Comparison of ENCODE assay signal across 18 cellular contexts in genomic region chr1:188367669-188368068, GRCh38.
DNase-seq lines count a peak whose midpoint lies in the region; ATAC-seq, FAIRE-seq and TF ChIP-seq lines count a peak whose summit lies in the region.
"Had no signal": no experiment of that assay in that cellular context is flagged by ENCODE, and none has a peak within 500 bp of the region (broad histone marks: within the 10 kb centered on the region; RNA-seq: fewer than 3 reads in every experiment).

No MANE protein-coding gene starts in this region.

- no peaks in the 10 kb centered on the region for H3K4me1 ChIP-seq in KMS-11 (ENCODE audit: low read depth, poor library complexity, severe bottlenecking)
- H3K4me1 ChIP-seq in PC-9 (replicated peaks; ENCODE audit: insufficient read depth), result no peaks in the 10 kb centered on the region
- no peaks in the 10 kb centered on the region for H3K4me1 ChIP-seq in GM12878 (ENCODE audit: control insufficient read depth, insufficient read depth, low read length)

- no peaks in the 10 kb centered on the region for H3K9me3 ChIP-seq in PC-9 (ENCODE audit: insufficient read depth, low read depth)
- no peaks in the 10 kb centered on the region for H3K9me3 ChIP-seq in GM12878 (replicated peaks; ENCODE audit: control insufficient read depth, insufficient read depth, low read length)
- H3K9me3 ChIP-seq: Caco-2 had no signal

- RAD21 ChIA-PET in GM12878 (lab: Charles Lee; ENCODE audit: unreplicated experiment), result no interaction called here

- TF ChIP-seq EP300 in GM12878 (IDR thresholded peaks at IDR 0.05; ENCODE audit: borderline replicate concordance in 1 of 2, control insufficient read depth in 1 of 2, low read depth in 2 of 2, low read length in 2 of 2), result no peak

- WGBS in GM12878 (ENCODE audit: insufficient coverage, insufficient replicate concordance, low lambda C conversion rate, missing lambda C conversion rate), result 3% methylated on average over 2 of the region's 2 CpGs

- H3K9me2 ChIP-seq in PC-9 (ENCODE audit: insufficient read depth), result no peaks in the 10 kb centered on the region

- 0 out of 2 replicates have a peak overlapping the region, but pooled peaks have one; percentile 2 for H2AFZ ChIP-seq in KMS-11 (ENCODE audit: low read depth)
- 0 out of 2 replicates have a peak overlapping the region, but pooled peaks have one; percentile 16 for H2AFZ ChIP-seq in PC-9
- no peak overlapping the region for H2AFZ ChIP-seq in GM12878 (ENCODE audit: control insufficient read depth, low read depth, low read length)

- BruUV-seq in PC-9 (replicated peaks; lab: Mats Ljungman, UMichigan) (no TSS peak), GM12878 (replicated peaks; lab: Mats Ljungman, UMichigan) (no TSS peak)

- H4K20me1 ChIP-seq in KMS-11 (ENCODE audit: insufficient read depth), result no peaks in the 10 kb centered on the region
- H4K20me1 ChIP-seq in PC-9 (ENCODE audit: insufficient read depth), result no peaks in the 10 kb centered on the region
- no peaks in the 10 kb centered on the region for H4K20me1 ChIP-seq in GM12878 (ENCODE audit: control insufficient read depth, insufficient read depth)

- no peak overlapping the region for H3K9ac ChIP-seq in KMS-11
- no peak overlapping the region for H3K9ac ChIP-seq in GM12878 (ENCODE audit: control insufficient read depth, insufficient read depth, low read length)

- SMC1A ChIA-PET in GM12878 (lab: Charles Lee; ENCODE audit: uncharacterized antibody, unreplicated experiment), result interaction anchor here (0.8 kb wide), 1 partner anchor 15 kb away, joined by 3 read pairs; no protein-coding TSS in a partner anchor

- no peak for TF ChIP-seq RAD21 in GM12878 (IDR thresholded peaks at IDR 0.05; ENCODE audit: insufficient read depth, low read depth, low read length)

- in situ Hi-C loops in GM12878 (cut with MboI), result no loop called here

- ATAC-seq in GM12878 (0 out of 3 replicates have a peak, but pooled peaks have one; percentile 19), GM21528 (IDR thresholded peaks at IDR 0.05; ENCODE audit: low FRiP score, unreplicated experiment) (no peak), HG02759 (IDR thresholded peaks at IDR 0.05; ENCODE audit: unreplicated experiment) (no peak)
- ATAC-seq: K562 had no signal

- POLR2A ChIA-PET in PC-9 (lab: Charles Lee; ENCODE audit: unreplicated experiment), result no interaction called here
- POLR2A ChIA-PET in GM12878 (lab: Charles Lee), result no interaction called here

- FAIRE-seq in GM12878 (lab: Jason Lieb, UNC), result no peak
- FAIRE-seq: GM12892, GM18507, H1, K562 had no signal

- H3K4me3 ChIP-seq in KMS-11 (IDR thresholded peaks at IDR 0.05; ENCODE audit: insufficient read depth, low read depth, low read length) (no peak overlapping the region), PC-9 (no peak overlapping the region), GM12878 (no peak overlapping the region)
- H3K4me3 ChIP-seq: K562 had no signal

- no peaks in the 10 kb centered on the region for H3F3A ChIP-seq in PC-9 (ENCODE audit: insufficient read depth, low read depth)

- H3K27me3 ChIP-seq in KMS-11 (ENCODE audit: insufficient read depth, low read depth) (no peaks in the 10 kb centered on the region), PC-9 (ENCODE audit: insufficient read depth, low read depth) (no peaks in the 10 kb centered on the region), GM12878 (replicated peaks in 1 of 2; ENCODE audit: control insufficient read depth in 2 of 2, insufficient read depth in 2 of 2, low read length in 1 of 2) (no peaks in the 10 kb centered on the region)

- no peaks in the 10 kb centered on the region for H3K79me2 ChIP-seq in KMS-11 (ENCODE audit: insufficient read depth, low read depth)
- no peaks in the 10 kb centered on the region for H3K79me2 ChIP-seq in PC-9 (ENCODE audit: low read depth)
- no peaks in the 10 kb centered on the region for H3K79me2 ChIP-seq in GM12878 (ENCODE audit: control insufficient read depth, insufficient read depth, low read length)

- TF ChIP-seq POLR2A in GM12878 (IDR thresholded peaks at IDR 0.05; ENCODE audit: low read depth, low read length), result no peak

- TF ChIP-seq CTCF in KMS-11 (conservative IDR thresholded peaks at IDR 0.05; ENCODE audit: low read depth, low read length), result no peak
- TF ChIP-seq CTCF in PC-9 (conservative IDR thresholded peaks at IDR 0.05), result no peak
- no peak for TF ChIP-seq CTCF in GM12878 (IDR thresholded peaks at IDR 0.05 in 2 of 3, conservative IDR thresholded peaks at IDR 0.05 in 1 of 3; ENCODE audit: control insufficient read depth in 2 of 3, extremely low read depth in 1 of 3, insufficient read depth in 1 of 3, low read depth in 3 of 3, low read length in 3 of 3)

- intact Hi-C loops in PC-9 (cut with micrococcal nuclease; ENCODE audit: unreplicated experiment) (no loop called here), GM12878 (cut with micrococcal nuclease; ENCODE audit: unreplicated experiment) (no loop called here)

- H3K4me2 ChIP-seq in KMS-11 (no peak overlapping the region), PC-9 (no peak overlapping the region), GM12878 (ENCODE audit: control insufficient read depth, insufficient read depth) (no peak overlapping the region)

- CTCF ChIA-PET in PC-9 (lab: Charles Lee), result interaction anchor here (0.5 kb wide), 1 partner anchor 10 kb away, joined by 3 read pairs; no protein-coding TSS in a partner anchor
- CTCF ChIA-PET in GM12878 (lab: Yijun Ruan, JAX), result interaction anchor here (1.4 kb wide), 1 partner anchor 439 kb away, joined by 4 read pairs; no protein-coding TSS in a partner anchor

- no peak overlapping the region for H3K27ac ChIP-seq in KMS-11
- no peak overlapping the region for H3K27ac ChIP-seq in PC-9
- no peak overlapping the region for H3K27ac ChIP-seq in GM12878 (ENCODE audit: control insufficient read depth, insufficient read depth)
- H3K27ac ChIP-seq: C4-2B, HL-60 had no signal

- H3K36me3 ChIP-seq in KMS-11 (ENCODE audit: insufficient read depth) (no peaks in the 10 kb centered on the region), PC-9 (ENCODE audit: low read depth) (no peaks in the 10 kb centered on the region), GM12878 (ENCODE audit: control insufficient read depth in 2 of 2, insufficient read depth in 2 of 2, low read length in 1 of 2) (no peaks in the 10 kb centered on the region)

- DNase-seq in PC-9 (no peak), GM12878 (ENCODE audit: low read depth, low spot score) (no peak), NCI-H82 (lab: John Stamatoyannopoulos, UW) (no peak)
- DNase-seq in activated T-cell treated with anti-CD3 and anti-CD28 coated beads, Interleukin-2, amount 50 U/mL, for 48 hours, result no peak
- DNase-seq: AML-193; CD4-positive, alpha-beta T cell; H9; IMR-90 had no signal

TF ChIP-seq in GM12878, 131 proteins besides CTCF, POLR2A, EP300 and RAD21:
- TF ChIP-seq RCOR1 (conservative IDR thresholded peaks at IDR 0.05; ENCODE audit: low read depth, low read length), result no peak
- no peak for TF ChIP-seq STAT1 (conservative IDR thresholded peaks at IDR 0.05)
- no peak for TF ChIP-seq NFIC (IDR thresholded peaks at IDR 0.05; ENCODE audit: low read depth, low read length)
- TF ChIP-seq CHD2 (IDR thresholded peaks at IDR 0.05; ENCODE audit: borderline replicate concordance, low read depth, low read length), result no peak
- TF ChIP-seq IKZF1 (conservative IDR thresholded peaks at IDR 0.05), result no peak
- TF ChIP-seq ZNF24 (IDR thresholded peaks at IDR 0.05), result no peak
- TF ChIP-seq MTA2 (IDR thresholded peaks at IDR 0.05; ENCODE audit: low read depth), result no peak
- no peak for TF ChIP-seq MXI1 (IDR thresholded peaks at IDR 0.05; ENCODE audit: low read depth, low read length)
- TF ChIP-seq ZNF622 (IDR thresholded peaks at IDR 0.05), result no peak
- TF ChIP-seq POLR2AphosphoS2 (IDR thresholded peaks at IDR 0.05; ENCODE audit: low read depth, low read length), result no peak
- TF ChIP-seq LARP7 (IDR thresholded peaks at IDR 0.05), result no peak
- no peak for TF ChIP-seq GABPA (IDR thresholded peaks at IDR 0.05; ENCODE audit: low read depth)
- no peak for TF ChIP-seq GATAD2B (conservative IDR thresholded peaks at IDR 0.05; ENCODE audit: low read depth)
